Comparison of ENCODE assay signal across 7 cellular contexts in the genomic region with DNA sequence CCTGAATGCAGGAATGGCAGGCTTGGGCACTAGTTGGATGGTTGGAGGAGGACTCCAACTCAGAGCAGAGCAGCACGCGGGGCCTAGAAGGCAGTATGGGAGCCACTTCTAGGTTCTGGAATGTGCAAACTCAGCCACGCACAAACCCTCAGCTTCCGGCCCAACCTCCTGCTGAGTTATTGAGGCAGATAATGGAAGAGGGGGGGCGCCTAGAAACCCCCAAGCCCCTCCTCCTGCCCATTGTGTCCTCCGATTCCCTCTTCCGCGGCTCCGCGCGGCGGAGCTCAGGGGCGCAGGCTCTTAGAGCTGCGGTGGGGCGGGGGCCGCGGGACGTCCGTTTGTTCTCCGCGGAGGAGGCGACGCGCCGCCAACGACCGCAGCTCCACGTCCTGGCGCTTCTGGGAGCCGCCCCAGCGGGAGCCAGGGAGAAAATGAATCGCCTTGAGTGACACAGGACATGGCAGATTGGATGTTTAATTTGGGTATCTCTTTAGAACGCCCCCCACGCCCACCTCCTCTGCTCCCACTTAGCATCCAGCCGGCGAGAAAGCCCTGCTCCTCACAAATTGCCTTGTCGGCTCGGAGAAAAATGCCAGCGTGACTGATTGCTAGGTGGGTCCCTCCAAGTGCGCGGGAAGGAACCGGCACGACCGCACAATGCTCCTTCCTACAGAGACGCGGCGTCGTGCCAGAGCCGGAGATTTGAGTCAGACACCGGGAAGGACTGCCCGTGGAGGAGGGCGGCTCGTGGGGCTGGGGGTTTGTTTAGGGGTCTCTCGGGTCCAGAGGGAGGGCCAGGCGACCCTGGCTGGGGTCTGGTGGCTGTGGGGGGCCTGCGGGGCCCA.
DNase-seq lines count a peak whose midpoint lies in the region; ATAC-seq and TF ChIP-seq lines count a peak whose summit lies in the region.

No MANE protein-coding gene starts in this region.

- H3K36me3 ChIP-seq in GM23248 (ENCODE audit: low read depth) (no peaks in the 10 kb centered on the region), cardiac muscle cell (no peaks in the 10 kb centered on the region), osteoblast (ENCODE audit: insufficient read depth, low read length) (no peaks in the 10 kb centered on the region)

- peak overlapping the region; percentile 56 for H3K9ac ChIP-seq in GM23248

- in situ Hi-C loops in GM23248 (cut with MboI): no loop called here

- H3K4me1 Mint-ChIP-seq in activated T-helper 17 cell treated with anti-CD3 and anti-CD28 coated beads, Interleukin-2, amount 50 U/mL, for 72 hours: no peaks in the 10 kb centered on the region

- H3K79me2 ChIP-seq in GM23248 (ENCODE audit: insufficient read depth) (no peaks in the 10 kb centered on the region), osteoblast (ENCODE audit: insufficient read depth, low read length) (no peaks in the 10 kb centered on the region)

- H3K4me1 ChIP-seq in GM23248 (ENCODE audit: insufficient read depth): 0 out of 2 replicates have a peak, but pooled peaks cover 5% of the 10 kb centered on the region
- H3K4me1 ChIP-seq in cardiac muscle cell (ENCODE audit: low read depth): peaks cover 7% of the 10 kb centered on the region
- H3K4me1 ChIP-seq in osteoblast (ENCODE audit: insufficient read depth, low read length): peaks cover 12% of the 10 kb centered on the region

- TF ChIP-seq CTCF in cardiac muscle cell (IDR thresholded peaks at IDR 0.05; ENCODE audit: low read depth, low read length): peak; percentile 2
- TF ChIP-seq CTCF in osteoblast (IDR thresholded peaks at IDR 0.05; ENCODE audit: extremely low read depth, low read depth, low read length): no peak

- no peaks in the 10 kb centered on the region for H3K9me3 Mint-ChIP-seq in activated T-helper 17 cell treated with anti-CD3 and anti-CD28 coated beads, Interleukin-2, amount 50 U/mL, for 72 hours

- no peaks in the 10 kb centered on the region for H3K36me3 Mint-ChIP-seq in activated T-helper 17 cell treated with anti-CD3 and anti-CD28 coated beads, Interleukin-2, amount 50 U/mL, for 72 hours (ENCODE audit: low read depth)

- H3K9me2 ChIP-seq in GM23248 (ENCODE audit: insufficient read depth): no peaks in the 10 kb centered on the region

- H3F3A ChIP-seq in GM23248 (ENCODE audit: insufficient read depth): no peaks in the 10 kb centered on the region; the same call in 1 of the 2 replicates

- H3K27ac ChIP-seq in GM23248 (no peak overlapping the region), cardiac muscle cell (no peak overlapping the region), osteoblast (ENCODE audit: low read depth, low read length) (no peak overlapping the region)

- H3K4me3 Mint-ChIP-seq in activated T-helper 17 cell treated with anti-CD3 and anti-CD28 coated beads, Interleukin-2, amount 50 U/mL, for 72 hours: peak overlapping the region; percentile 37

- H3K27ac Mint-ChIP-seq in activated T-helper 17 cell treated with anti-CD3 and anti-CD28 coated beads, Interleukin-2, amount 50 U/mL, for 72 hours: no peak overlapping the region

- H3K9me3 ChIP-seq in GM23248 (ENCODE audit: low read depth) (no peaks in the 10 kb centered on the region), cardiac muscle cell (ENCODE audit: low read depth) (no peaks in the 10 kb centered on the region), osteoblast (ENCODE audit: low read depth, low read length) (no peaks in the 10 kb centered on the region)

- H3K27me3 ChIP-seq in GM23248 (replicated peaks; ENCODE audit: insufficient read depth): peaks cover 11% of the 10 kb centered on the region; the same call in 1 of the 2 replicates
- peaks cover 38% of the 10 kb centered on the region for H3K27me3 ChIP-seq in cardiac muscle cell
- H3K27me3 ChIP-seq in osteoblast (ENCODE audit: insufficient read depth, low read length): peaks cover 10% of the 10 kb centered on the region

- peaks cover 29% of the 10 kb centered on the region for H3K27me3 Mint-ChIP-seq in activated T-helper 17 cell treated with anti-CD3 and anti-CD28 coated beads, Interleukin-2, amount 50 U/mL, for 72 hours

- H3K4me2 ChIP-seq in GM23248 (ENCODE audit: unreplicated experiment): peak overlapping the region; percentile 96
- peak overlapping the region; percentile 97 for H3K4me2 ChIP-seq in osteoblast (ENCODE audit: insufficient read depth, low read length)

- H2AFZ ChIP-seq in GM23248 (peak overlapping the region; percentile 82), osteoblast (ENCODE audit: low read length) (peak overlapping the region; percentile 89)

- 2% methylated on average over 41 to 45 of the region's 56 CpGs for WGBS in GM23248 (ENCODE audit: low coverage in 1 of 2, low lambda C conversion rate in 2 of 2, missing lambda C conversion rate in 2 of 2), 2 experiments

- DNase-seq in GM23248 (peak; percentile 75), NCI-H2081 (lab: John Stamatoyannopoulos, UW) (peak; percentile 33 to 61), cardiac muscle cell (ENCODE audit: low read depth in 1 of 2, low spot score in 1 of 2) (peak; percentile 62 to 96), osteoblast (ENCODE audit: insufficient read length, low spot score, missing footprints) (peak; percentile 94)
- DNase-seq in activated effector memory CD4-positive, alpha-beta T cell treated with Interleukin-2 at 50 U/mL for 16 hours: no peak

- peak; percentile 28 for ATAC-seq in activated T-helper 17 cell treated with anti-CD3 and anti-CD28 coated beads, Interleukin-2, amount 50 U/mL, for 72 hours (replicated peaks)
- no peak for ATAC-seq in GM21786 (IDR thresholded peaks at IDR 0.05; ENCODE audit: unreplicated experiment)

- peak overlapping the region; percentile 70 for H3K4me3 ChIP-seq in GM23248
- H3K4me3 ChIP-seq in cardiac muscle cell: peak overlapping the region; percentile 26
- H3K4me3 ChIP-seq in osteoblast (ENCODE audit: insufficient read depth, low read length): peak overlapping the region; percentile 75

- H4K20me1 ChIP-seq in GM23248 (ENCODE audit: insufficient read depth) (no peaks in the 10 kb centered on the region), osteoblast (ENCODE audit: insufficient read depth, low read length) (no peaks in the 10 kb centered on the region)
